ENCODE assay signal across 8 cellular contexts in genomic region chr9:3986060-3986459, GRCh38.
"Had no signal": no experiment of that assay in that cellular context is flagged by ENCODE, and none has a peak within 500 bp of the region (broad histone marks: within the 10 kb centered on the region; RNA-seq: fewer than 3 reads in every experiment).

No MANE protein-coding gene starts in this region.

- ATAC-seq: GM23338 had no signal

- H3K4me2 ChIP-seq: GM23338, KMS-11 had no signal

- FAIRE-seq: H1, H54 had no signal

- H3K4me3 ChIP-seq: GM23338 had no signal

- H3K27ac ChIP-seq: HL-60, KMS-11 had no signal

- DNase-seq: H9, HCEC 1CT, KBM-7 had no signal

- H2AFZ ChIP-seq: GM23338 had no signal

- H3K9ac ChIP-seq: KMS-11 had no signal
